In the genomic region with DNA sequence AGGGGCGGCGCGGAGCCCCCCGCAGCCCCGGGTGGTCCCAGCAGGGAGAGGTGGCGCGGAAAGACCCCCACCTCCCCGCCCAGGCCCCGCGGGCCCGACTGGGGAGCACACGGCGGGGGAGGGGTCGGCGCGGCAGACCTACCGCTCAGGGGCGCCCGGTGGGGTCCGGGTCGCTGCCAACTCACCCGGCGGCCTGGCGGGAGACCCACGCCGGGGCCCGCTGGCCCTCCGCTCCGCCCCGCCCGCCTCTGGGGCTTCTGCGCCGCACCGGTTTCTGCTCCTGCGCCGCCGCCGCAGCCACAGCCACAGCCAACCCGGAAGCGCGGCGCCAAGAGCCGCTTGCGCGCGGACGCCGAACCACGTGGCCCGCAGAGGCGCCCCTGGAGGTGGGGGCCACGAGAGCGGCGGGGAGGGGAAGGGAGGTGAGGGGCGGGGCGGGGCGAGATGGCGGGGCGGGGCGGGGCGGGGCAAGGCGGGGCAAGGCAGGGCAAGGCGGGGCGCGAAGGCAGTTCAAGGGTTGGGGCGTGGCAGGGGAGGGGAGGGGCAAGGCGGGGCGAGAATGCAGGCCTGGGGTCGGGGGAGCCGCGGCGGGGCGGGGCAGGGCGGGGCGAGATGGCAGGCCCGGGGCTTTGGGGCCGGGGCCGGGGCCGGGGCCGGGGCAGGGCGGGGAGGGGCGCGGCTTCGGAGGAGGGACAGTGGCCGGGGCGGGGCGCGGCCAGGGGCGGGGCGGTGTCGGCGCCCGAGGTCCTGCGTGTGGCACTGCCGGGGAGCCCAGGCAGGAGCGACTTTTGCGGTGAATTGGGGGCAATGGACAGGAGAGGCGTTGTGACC, we compare ENCODE assay signal across 1 cellular context.
TF ChIP-seq lines count a peak whose summit lies in the region.

Gene ZBTB24 (minus strand): TSS at position 307 of the 831 bp plus-strand sequence. CDS start 1,193 bp downstream, outside the sequence.

TF ChIP-seq in K562, 482 proteins besides CTCF, POLR2A, EP300 and RAD21 (continued from another document and continues in another):
- no peak for TF ChIP-seq HMG20B (CRISPR knock-in tag; IDR thresholded peaks at IDR 0.05)
- TF ChIP-seq TEAD2 (tag; IDR thresholded peaks at IDR 0.05): no peak
- peak; percentile 47 for TF ChIP-seq HMGN3 (IDR thresholded peaks at IDR 0.05; ENCODE audit: borderline replicate concordance, extremely low read depth, insufficient read length, low read depth, low read length)
- no peak for TF ChIP-seq PYGO2 (tag; IDR thresholded peaks at IDR 0.05)
- no peak for TF ChIP-seq TFE3 (CRISPR knock-in tag; IDR thresholded peaks at IDR 0.05)
- TF ChIP-seq, protein P1, sequence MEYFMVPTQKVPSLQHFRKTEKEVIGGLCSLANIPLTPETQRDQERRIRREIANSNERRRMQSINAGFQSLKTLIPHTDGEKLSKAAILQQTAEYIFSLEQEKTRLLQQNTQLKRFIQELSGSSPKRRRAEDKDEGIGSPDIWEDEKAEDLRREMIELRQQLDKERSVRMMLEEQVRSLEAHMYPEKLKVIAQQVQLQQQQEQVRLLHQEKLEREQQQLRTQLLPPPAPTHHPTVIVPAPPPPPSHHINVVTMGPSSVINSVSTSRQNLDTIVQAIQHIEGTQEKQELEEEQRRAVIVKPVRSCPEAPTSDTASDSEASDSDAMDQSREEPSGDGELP (CRISPR knock-in tag; IDR thresholded peaks at IDR 0.05; ENCODE audit: borderline replicate concordance): peak; percentile 53; the same call in 1 of the 2 replicates
- peak; percentile 32; the same call in 1 of the 2 replicates for TF ChIP-seq ESRRA (IDR thresholded peaks at IDR 0.05; ENCODE audit: borderline replicate concordance, low read depth)
- TF ChIP-seq, protein P2, sequence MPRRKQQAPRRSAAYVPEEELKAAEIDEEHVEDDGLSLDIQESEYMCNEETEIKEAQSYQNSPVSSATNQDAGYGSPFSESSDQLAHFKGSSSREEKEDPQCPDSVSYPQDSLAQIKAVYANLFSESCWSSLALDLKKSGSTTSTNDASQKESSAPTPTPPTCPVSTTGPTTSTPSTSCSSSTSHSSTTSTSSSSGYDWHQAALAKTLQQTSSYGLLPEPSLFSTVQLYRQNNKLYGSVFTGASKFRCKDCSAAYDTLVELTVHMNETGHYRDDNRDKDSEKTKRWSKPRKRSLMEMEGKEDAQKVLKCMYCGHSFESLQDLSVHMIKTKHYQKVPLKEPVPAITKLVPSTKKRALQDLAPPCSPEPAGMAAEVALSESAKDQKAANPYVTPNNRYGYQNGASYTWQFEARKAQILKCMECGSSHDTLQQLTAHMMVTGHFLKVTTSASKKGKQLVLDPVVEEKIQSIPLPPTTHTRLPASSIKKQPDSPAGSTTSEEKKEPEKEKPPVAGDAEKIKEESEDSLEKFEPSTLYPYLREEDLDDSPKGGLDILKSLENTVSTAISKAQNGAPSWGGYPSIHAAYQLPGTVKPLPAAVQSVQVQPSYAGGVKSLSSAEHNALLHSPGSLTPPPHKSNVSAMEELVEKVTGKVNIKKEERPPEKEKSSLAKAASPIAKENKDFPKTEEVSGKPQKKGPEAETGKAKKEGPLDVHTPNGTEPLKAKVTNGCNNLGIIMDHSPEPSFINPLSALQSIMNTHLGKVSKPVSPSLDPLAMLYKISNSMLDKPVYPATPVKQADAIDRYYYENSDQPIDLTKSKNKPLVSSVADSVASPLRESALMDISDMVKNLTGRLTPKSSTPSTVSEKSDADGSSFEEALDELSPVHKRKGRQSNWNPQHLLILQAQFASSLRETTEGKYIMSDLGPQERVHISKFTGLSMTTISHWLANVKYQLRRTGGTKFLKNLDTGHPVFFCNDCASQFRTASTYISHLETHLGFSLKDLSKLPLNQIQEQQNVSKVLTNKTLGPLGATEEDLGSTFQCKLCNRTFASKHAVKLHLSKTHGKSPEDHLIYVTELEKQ (CRISPR knock-in tag; IDR thresholded peaks at IDR 0.05): no peak
- no peak for TF ChIP-seq SRSF9 (IDR thresholded peaks at IDR 0.05; ENCODE audit: borderline replicate concordance, low read depth, low read length)
- TF ChIP-seq CHCHD3 (CRISPR knock-in tag; IDR thresholded peaks at IDR 0.05): no peak
- peak; percentile 56; the same call in 1 of the 2 replicates for TF ChIP-seq KLF1 (tag; IDR thresholded peaks at IDR 0.05)
- TF ChIP-seq RBM22 (IDR thresholded peaks at IDR 0.05; ENCODE audit: low read depth, low read length, poor library complexity, severe bottlenecking): no peak
- TF ChIP-seq MYBL2 (IDR thresholded peaks at IDR 0.05; ENCODE audit: low read depth): no peak
- TF ChIP-seq MYBL2 (CRISPR knock-in tag; IDR thresholded peaks at IDR 0.05; ENCODE audit: borderline replicate concordance): no peak
- TF ChIP-seq GTF2E2 (tag; IDR thresholded peaks at IDR 0.05): peak; percentile 67; the same call in 1 of the 2 replicates
- peak; percentile 14 for TF ChIP-seq CTCFL (IDR thresholded peaks at IDR 0.05; ENCODE audit: borderline replicate concordance, insufficient read depth, low read depth, low read length, poor library complexity, severe bottlenecking)
- TF ChIP-seq ZBTB8A (IDR thresholded peaks at IDR 0.05; ENCODE audit: partially characterized antibody): no peak
- TF ChIP-seq BDP1 (IDR thresholded peaks at IDR 0.05; ENCODE audit: insufficient read depth, insufficient read length): no peak
- 0 out of 2 replicates have a peak, but pooled peaks have one; percentile 51 for TF ChIP-seq MTA3 (IDR thresholded peaks at IDR 0.05; ENCODE audit: borderline replicate concordance)
- no peak for TF ChIP-seq FOXA1 (IDR thresholded peaks at IDR 0.05; ENCODE audit: borderline replicate concordance)
- no peak for TF ChIP-seq POLR3A (IDR thresholded peaks at IDR 0.05; ENCODE audit: borderline replicate concordance, extremely low read depth, insufficient read depth, insufficient read length)
- no peak for TF ChIP-seq TOE1 (IDR thresholded peaks at IDR 0.05; ENCODE audit: borderline replicate concordance)
- no peak for TF ChIP-seq TOE1 (CRISPR knock-in tag; IDR thresholded peaks at IDR 0.05; ENCODE audit: borderline replicate concordance, low read depth)
- no peak for TF ChIP-seq NEUROD1 (IDR thresholded peaks at IDR 0.05; ENCODE audit: borderline replicate concordance, low read depth, low read length, partially characterized antibody)
- no peak for TF ChIP-seq RNF2 (IDR thresholded peaks at IDR 0.05)
- peak; percentile 73 for TF ChIP-seq GATAD2B (IDR thresholded peaks at IDR 0.05; ENCODE audit: borderline replicate concordance)
- no peak for TF ChIP-seq SAFB (IDR thresholded peaks at IDR 0.05; ENCODE audit: borderline replicate concordance, low read depth, low read length)
- no peak for TF ChIP-seq PHF21A (IDR thresholded peaks at IDR 0.05; ENCODE audit: borderline replicate concordance, low read depth)
- TF ChIP-seq NCOA4 (IDR thresholded peaks at IDR 0.05; ENCODE audit: partially characterized antibody): no peak
- no peak for TF ChIP-seq XRCC3 (IDR thresholded peaks at IDR 0.05)
- peak; percentile 60 for TF ChIP-seq TBP (optimal IDR thresholded peaks at IDR 0.05; ENCODE audit: low read depth, low read length)
- TF ChIP-seq POLR3G (IDR thresholded peaks at IDR 0.05; ENCODE audit: extremely low read depth, insufficient read length, insufficient replicate concordance): no peak
- TF ChIP-seq NR1H2 (CRISPR knock-in tag; IDR thresholded peaks at IDR 0.05): no peak
- TF ChIP-seq HINFP (tag; conservative IDR thresholded peaks at IDR 0.05; ENCODE audit: low read depth): no peak
- TF ChIP-seq ZNF354B (CRISPR knock-in tag; IDR thresholded peaks at IDR 0.05): no peak
- no peak for TF ChIP-seq ZNF324 (CRISPR knock-in tag; IDR thresholded peaks at IDR 0.05)
- TF ChIP-seq ZNF280A (IDR thresholded peaks at IDR 0.05; ENCODE audit: low read depth, partially characterized antibody): no peak
- TF ChIP-seq, protein P3, sequence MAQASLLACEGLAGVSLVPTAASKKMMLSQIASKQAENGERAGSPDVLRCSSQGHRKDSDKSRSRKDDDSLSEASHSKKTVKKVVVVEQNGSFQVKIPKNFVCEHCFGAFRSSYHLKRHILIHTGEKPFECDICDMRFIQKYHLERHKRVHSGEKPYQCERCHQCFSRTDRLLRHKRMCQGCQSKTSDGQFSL (CRISPR knock-in tag; IDR thresholded peaks at IDR 0.05): no peak
- TF ChIP-seq, protein P3 (tag; IDR thresholded peaks at IDR 0.05): no peak
- TF ChIP-seq, protein P4, sequence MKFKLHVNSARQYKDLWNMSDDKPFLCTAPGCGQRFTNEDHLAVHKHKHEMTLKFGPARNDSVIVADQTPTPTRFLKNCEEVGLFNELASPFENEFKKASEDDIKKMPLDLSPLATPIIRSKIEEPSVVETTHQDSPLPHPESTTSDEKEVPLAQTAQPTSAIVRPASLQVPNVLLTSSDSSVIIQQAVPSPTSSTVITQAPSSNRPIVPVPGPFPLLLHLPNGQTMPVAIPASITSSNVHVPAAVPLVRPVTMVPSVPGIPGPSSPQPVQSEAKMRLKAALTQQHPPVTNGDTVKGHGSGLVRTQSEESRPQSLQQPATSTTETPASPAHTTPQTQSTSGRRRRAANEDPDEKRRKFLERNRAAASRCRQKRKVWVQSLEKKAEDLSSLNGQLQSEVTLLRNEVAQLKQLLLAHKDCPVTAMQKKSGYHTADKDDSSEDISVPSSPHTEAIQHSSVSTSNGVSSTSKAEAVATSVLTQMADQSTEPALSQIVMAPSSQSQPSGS (CRISPR knock-in tag; IDR thresholded peaks at IDR 0.05): no peak
- no peak for TF ChIP-seq MIER1 (IDR thresholded peaks at IDR 0.05; ENCODE audit: low read depth)
- TF ChIP-seq E4F1 (CRISPR knock-in tag; IDR thresholded peaks at IDR 0.05; ENCODE audit: borderline replicate concordance): no peak
- TF ChIP-seq USF1 (CRISPR knock-in tag; IDR thresholded peaks at IDR 0.05): peak; percentile 86
